18 cellular contexts compared by ENCODE assay signal in the genomic region with DNA sequence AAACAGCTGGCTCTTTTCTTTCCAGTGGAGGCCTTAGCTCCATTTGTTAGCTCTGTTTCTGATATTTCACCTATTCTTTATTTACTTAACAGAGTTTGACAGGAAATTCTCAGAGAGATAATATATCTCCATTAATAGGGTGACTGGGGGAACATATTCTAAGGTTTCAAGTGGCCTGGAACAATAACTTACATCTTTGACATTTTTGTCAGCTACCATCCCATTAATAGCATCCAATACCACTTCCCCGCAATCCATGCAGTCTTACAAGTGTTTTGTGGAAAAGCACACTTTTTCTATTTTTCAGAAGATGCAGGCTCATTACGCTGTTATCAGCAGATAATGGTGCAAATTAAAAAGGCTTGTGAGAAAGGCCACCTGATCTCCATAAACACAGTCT.
"Had no signal": no experiment of that assay in that cellular context is flagged by ENCODE, and none has a peak within 500 bp of the region (broad histone marks: within the 10 kb centered on the region; RNA-seq: fewer than 3 reads in every experiment).

No MANE protein-coding gene starts in this region.

- H3K27me3 Mint-ChIP-seq: activated naive CD8-positive, alpha-beta T cell had no signal

- ATAC-seq: left lung, sciatic nerve had no signal

- H3K9me3 ChIP-seq: breast epithelium, left lung, testis, upper lobe of right lung had no signal

- H3K27ac ChIP-seq: breast epithelium, epithelial cell of prostate, left lung, testis, upper lobe of right lung, WERI-Rb-1 had no signal

- H3K36me3 Mint-ChIP-seq: activated naive CD8-positive, alpha-beta T cell; immature natural killer cell had no signal

- DNase-seq: activated CD4-positive, alpha-beta T cell treated with anti-CD3 and anti-CD28 coated beads for 1 hour; activated gamma-delta T cell treated with Interleukin-2 at 50 U/mL for 16 hours; activated T-cell treated with anti-CD3 and anti-CD28 coated beads, Interleukin-2, amount 50 U/mL, for 1 hour; immature natural killer cell; left lung; nephron progenitor cell; nucleus accumbens; stimulated activated CD4-positive, alpha-beta T cell treated with anti-CD3 and anti-CD28 coated beads, Interleukin-4, amount 100 ng/mL, for 1 hour; stimulated activated naive CD4-positive, alpha-beta T cell; T-helper 1 cell; testis; upper lobe of right lung; WERI-Rb-1 had no signal

- H3K36me3 ChIP-seq: breast epithelium, left lung, upper lobe of right lung, WERI-Rb-1 had no signal

- H3K27ac Mint-ChIP-seq: activated naive CD8-positive, alpha-beta T cell; immature natural killer cell had no signal

- H3K4me3 Mint-ChIP-seq: activated naive CD8-positive, alpha-beta T cell; immature natural killer cell; nephron progenitor cell had no signal

- H3K27me3 ChIP-seq: breast epithelium, left lung, testis, upper lobe of right lung had no signal

- FAIRE-seq: TTC549 had no signal

- H3K4me1 ChIP-seq: breast epithelium, left lung, testis, upper lobe of right lung had no signal

- H3K4me1 Mint-ChIP-seq: immature natural killer cell had no signal

- H3K4me3 ChIP-seq: breast epithelium, left lung, testis, upper lobe of right lung had no signal
